ENCODE assay signal across 19 cellular contexts in genomic region chr16:88121886-88122580, GRCh38.
DNase-seq lines count a peak whose midpoint lies in the region; ATAC-seq, FAIRE-seq and TF ChIP-seq lines count a peak whose summit lies in the region.
"Had no signal": no experiment of that assay in that cellular context is flagged by ENCODE, and none has a peak within 500 bp of the region (broad histone marks: within the 10 kb centered on the region; RNA-seq: fewer than 3 reads in every experiment).

No MANE protein-coding gene starts in this region.

- H3K27me3 ChIP-seq in HepG2 (ENCODE audit: control insufficient read depth in 1 of 2, insufficient read depth in 2 of 2, low read length in 2 of 2) (peaks cover 7 to 32% of the 10 kb centered on the region in 2 experiments), right lobe of liver (no peaks in the 10 kb centered on the region)

- no peaks in the 10 kb centered on the region for H3K9me3 Mint-ChIP-seq in neural crest cell
- H3K9me3 Mint-ChIP-seq in glutamatergic neuron (ENCODE audit: unreplicated experiment), result peaks cover 5% of the 10 kb centered on the region
- H3K9me3 Mint-ChIP-seq: CD4-positive, alpha-beta T cell had no signal

- H3K27ac Mint-ChIP-seq in neural crest cell (ENCODE audit: unreplicated experiment) (peak overlapping the region; percentile 67), glutamatergic neuron (ENCODE audit: unreplicated experiment) (no peak overlapping the region)
- H3K27ac Mint-ChIP-seq: B cell; CD4-positive, alpha-beta T cell had no signal

- H3K4me1 Mint-ChIP-seq in neural crest cell (peaks cover 13% of the 10 kb centered on the region), glutamatergic neuron (ENCODE audit: low read depth, unreplicated experiment) (peaks cover 11% of the 10 kb centered on the region)
- H3K4me1 Mint-ChIP-seq: B cell had no signal

- CTCF ChIA-PET in HepG2 (lab: Yijun Ruan, JAX; ENCODE audit: low intra/inter-chr PET ratio, low total read pairs), result no interaction called here

- 81% methylated on average over 42 of the region's 42 CpGs for WGBS in HepG2 (ENCODE audit: low lambda C conversion rate)
- WGBS in right lobe of liver (ENCODE audit: insufficient coverage, low coverage, low lambda C conversion rate, missing lambda C conversion rate), result 91% methylated on average over 38 of the region's 42 CpGs

- no TSS peak for BruUV-seq in HepG2 (replicated peaks; lab: Mats Ljungman, UMichigan)

- in situ Hi-C loops in HepG2 (cut with HindIII; ENCODE audit: extremely low pct_ligation_motif_present, low pct_unique_long_range_greater_than_20kb), result no loop called here

- TF ChIP-seq POLR2A in HepG2 (IDR thresholded peaks at IDR 0.05; ENCODE audit: insufficient read depth in 1 of 2, low read depth in 2 of 2, low read length in 2 of 2) (no peak), right lobe of liver (IDR thresholded peaks at IDR 0.05) (no peak)

- H2AFZ ChIP-seq in HepG2 (ENCODE audit: low read length), result no peak overlapping the region
- H2AFZ ChIP-seq: GM23248 had no signal

- H3K36me3 ChIP-seq in HepG2 (replicated peaks in 1 of 2; ENCODE audit: control insufficient read depth in 1 of 2, insufficient read depth in 2 of 2, low read length in 2 of 2) (no peaks in the 10 kb centered on the region), right lobe of liver (no peaks in the 10 kb centered on the region), kidney (ENCODE audit: control insufficient read depth in 1 of 2, insufficient read depth in 2 of 2, low read length in 2 of 2) (no peaks in the 10 kb centered on the region)

- H3K4me1 ChIP-seq in HepG2 (ENCODE audit: insufficient read depth, low read length) (peaks cover 24% of the 10 kb centered on the region), right lobe of liver (no peaks in the 10 kb centered on the region), kidney (ENCODE audit: control insufficient read depth in 1 of 2, insufficient read depth in 1 of 2, low read depth in 1 of 2, low read length in 2 of 2) (no peaks in the 10 kb centered on the region)

- POLR2A ChIA-PET in HepG2 (lab: Yijun Ruan, JAX), result no interaction called here

- TF ChIP-seq CTCF in HepG2 (CRISPR knock-in tag; IDR thresholded peaks at IDR 0.05) (no peak), right lobe of liver (IDR thresholded peaks at IDR 0.05) (no peak), kidney (IDR thresholded peaks at IDR 0.05; ENCODE audit: borderline replicate concordance, extremely low read depth, insufficient read depth) (no peak), neural crest cell (conservative IDR thresholded peaks at IDR 0.05) (no peak), glutamatergic neuron (IDR thresholded peaks at IDR 0.05; ENCODE audit: partially characterized antibody, unreplicated experiment) (no peak)

- H3K27ac ChIP-seq in HepG2 (ENCODE audit: extremely low read length, insufficient read depth, low read length), result no peak overlapping the region
- no peak overlapping the region for H3K27ac ChIP-seq in right lobe of liver
- H3K27ac ChIP-seq in kidney (ENCODE audit: low read depth in 2 of 2, low read length in 2 of 2), result no peak overlapping the region
- H3K27ac ChIP-seq: GM23248 had no signal

- no peak for TF ChIP-seq RAD21 in HepG2 (CRISPR knock-in tag; IDR thresholded peaks at IDR 0.05)

- ATAC-seq in HepG2 (no peak), right lobe of liver (no peak)
- ATAC-seq: HCT116 had no signal

- no peak overlapping the region for H3K4me2 ChIP-seq in HepG2 (ENCODE audit: low read depth, low read length)

- DNase-seq in HepG2 (ENCODE audit: low spot score) (no peak), right lobe of liver (no peak), kidney (peak; percentile 63), neural crest cell (ENCODE audit: low read depth, low spot score) (no peak), glutamatergic neuron (no peak), DMS 273 treated with DMSO at 0.1 percent for 48 hours (lab: John Stamatoyannopoulos, UW) (no peak)
- DNase-seq in stimulated activated CD4-positive, alpha-beta T cell treated with anti-CD3 and anti-CD28 coated beads, Interleukin-15, amount 100 ng/mL, for 24 hours, result no peak
- DNase-seq: C1 segment of cervical spinal cord; CD4-positive, alpha-beta T cell; DMS153; DMS79 treated with DMSO at 0.1 percent for 48 hours; EL; GM23248 had no signal

- peaks cover 24% of the 10 kb centered on the region for H3K27me3 Mint-ChIP-seq in neural crest cell (ENCODE audit: low read depth)
- H3K27me3 Mint-ChIP-seq in glutamatergic neuron (ENCODE audit: unreplicated experiment), result no peaks in the 10 kb centered on the region
- H3K27me3 Mint-ChIP-seq: CD4-positive, alpha-beta T cell had no signal

- H3K9ac ChIP-seq in HepG2 (ENCODE audit: insufficient read depth, low read depth, low read length) (no peak overlapping the region), kidney (ENCODE audit: low read length in 2 of 2) (no peak overlapping the region)
- H3K9ac ChIP-seq: GM23248 had no signal

- H3K4me3 ChIP-seq in HepG2 (replicated peaks in 1 of 3; ENCODE audit: insufficient read depth in 1 of 3, low read depth in 2 of 3, low read length in 3 of 3) (no peak overlapping the region), right lobe of liver (no peak overlapping the region), kidney (ENCODE audit: low read length in 2 of 2) (no peak overlapping the region)
- H3K4me3 ChIP-seq: GM23248 had no signal

- no peaks in the 10 kb centered on the region for H3K36me3 Mint-ChIP-seq in neural crest cell (ENCODE audit: low read depth)
- no peaks in the 10 kb centered on the region for H3K36me3 Mint-ChIP-seq in glutamatergic neuron (ENCODE audit: unreplicated experiment)

- H3K9me3 ChIP-seq in HepG2 (ENCODE audit: low read length) (no peaks in the 10 kb centered on the region), right lobe of liver (no peaks in the 10 kb centered on the region), kidney (ENCODE audit: control insufficient read depth in 1 of 2, low read length in 2 of 2) (no peaks in the 10 kb centered on the region)

- H3K4me3 Mint-ChIP-seq in neural crest cell (no peak overlapping the region), glutamatergic neuron (ENCODE audit: unreplicated experiment) (no peak overlapping the region)
- H3K4me3 Mint-ChIP-seq: B cell; CD4-positive, alpha-beta T cell had no signal

- intact Hi-C loops in HepG2 (cut with micrococcal nuclease; ENCODE audit: unreplicated experiment), result no loop called here
- intact Hi-C loops in right lobe of liver (cut with DNase I), result no loop called here
- intact Hi-C loops in kidney (cut with DNase I), result no loop called here

- no peaks in the 10 kb centered on the region for H3K79me2 ChIP-seq in HepG2 (ENCODE audit: insufficient read depth, low read length)

- no peaks in the 10 kb centered on the region for H4K20me1 ChIP-seq in HepG2 (ENCODE audit: insufficient read depth, low read length)

- FAIRE-seq in HepG2 (lab: Jason Lieb, UNC) (no peak), kidney (lab: Jason Lieb, UNC) (no peak)
- FAIRE-seq: A204.1, G401.6, GM12891, H54 had no signal

- TF ChIP-seq EP300 in HepG2 (IDR thresholded peaks at IDR 0.05; ENCODE audit: low read depth in 2 of 2, low read length in 2 of 2) (no peak), HepG2 (CRISPR knock-in tag; IDR thresholded peaks at IDR 0.05; ENCODE audit: borderline replicate concordance) (no peak)

TF ChIP-seq in HepG2, 621 proteins besides CTCF, POLR2A, EP300 and RAD21:
- no peak for TF ChIP-seq SNAPC4 (CRISPR knock-in tag; IDR thresholded peaks at IDR 0.05)
- TF ChIP-seq SMARCE1 (IDR thresholded peaks at IDR 0.05; ENCODE audit: borderline replicate concordance), result no peak
- TF ChIP-seq ZNF331 (CRISPR knock-in tag; IDR thresholded peaks at IDR 0.05), result no peak
- no peak for TF ChIP-seq ZNF704 (CRISPR knock-in tag; IDR thresholded peaks at IDR 0.05; ENCODE audit: borderline replicate concordance)
- TF ChIP-seq ZNF225 (CRISPR knock-in tag; IDR thresholded peaks at IDR 0.05), result 0 out of 2 replicates have a peak, but pooled peaks have one; percentile 31
